In genomic region chr14:101809671-101810514, GRCh38 we compare ENCODE assay signal across 8 cellular contexts. TPM values are rescaled to one million over a fixed set of nuclear protein-coding genes. Genes with fewer than 3 reads are reported as not detected.
A peak's percentile ranks its signal among the peaks of the same experiment; 100 is the strongest.
DNase-seq lines count a peak whose midpoint lies in the region; ATAC-seq and TF ChIP-seq lines count a peak whose summit lies in the region.

No MANE protein-coding gene starts in this region.

- H3K4me3 ChIP-seq in PC-3 (ENCODE audit: low read length), result peak overlapping the region; percentile 72
- peak overlapping the region; percentile 77 for H3K4me3 ChIP-seq in mucosa of stomach (ENCODE audit: low read length)

- POLR2A ChIA-PET in PC-3 (lab: Charles Lee; ENCODE audit: unreplicated experiment), result interaction anchor here (0.5 to 1.0 kb wide), 13 partner anchors 25 to 718 kb away, joined by 3 to 10 read pairs (median 4); no protein-coding TSS in a partner anchor

- no peaks in the 10 kb centered on the region for H3F3A ChIP-seq in PC-3 (ENCODE audit: low read length, unreplicated experiment)

- H3K9me3 ChIP-seq in PC-3 (ENCODE audit: low read length), result no peaks in the 10 kb centered on the region
- no peaks in the 10 kb centered on the region for H3K9me3 ChIP-seq in mucosa of stomach (ENCODE audit: control insufficient read depth, low read length)

- peaks cover 19 to 42% of the 10 kb centered on the region in 2 donors for H3K36me3 Mint-ChIP-seq in stimulated activated naive B cell treated with anti-CD40 and anti-IgM and Interleukin-4, amounts not matched to agents 10 μg/mL and 1 μg/mL and 100 μg/mL, for 72 hours

- H3K4me1 ChIP-seq in PC-3 (ENCODE audit: insufficient read depth, low read length) (peaks cover 50% of the 10 kb centered on the region), mucosa of stomach (ENCODE audit: control insufficient read depth, insufficient read depth, low read length) (peaks cover 38% of the 10 kb centered on the region)

- H3K4me3 Mint-ChIP-seq in stimulated activated naive B cell treated with anti-CD40 and anti-IgM and Interleukin-4, amounts not matched to agents 10 μg/mL and 1 μg/mL and 100 μg/mL, for 72 hours, result peak overlapping the region; percentile 92 to 97

- no peaks in the 10 kb centered on the region for H3K9me3 Mint-ChIP-seq in stimulated activated naive B cell treated with anti-CD40 and anti-IgM and Interleukin-4, amounts not matched to agents 10 μg/mL and 1 μg/mL and 100 μg/mL, for 72 hours

- no peaks in the 10 kb centered on the region; the same call in 1 of the 2 replicates for H3K36me3 ChIP-seq in PC-3 (ENCODE audit: low read depth, low read length)
- no peaks in the 10 kb centered on the region for H3K36me3 ChIP-seq in mucosa of stomach (ENCODE audit: control insufficient read depth, insufficient read depth, low read length)

- peak overlapping the region; percentile 84 for H3K4me2 ChIP-seq in PC-3 (ENCODE audit: low read length)

- ATAC-seq in GM21737 (IDR thresholded peaks at IDR 0.05; ENCODE audit: unreplicated experiment) (peak; percentile 81), PC-3 (peak; percentile 92), esophagus mucosa (peak; percentile 97)
- ATAC-seq in stimulated activated naive B cell treated with anti-CD40 and anti-IgM and Interleukin-4, amounts not matched to agents 10 μg/mL and 1 μg/mL and 100 μg/mL, for 72 hours (replicated peaks), result peak; percentile 95

- H3K27me3 Mint-ChIP-seq in stimulated activated naive B cell treated with anti-CD40 and anti-IgM and Interleukin-4, amounts not matched to agents 10 μg/mL and 1 μg/mL and 100 μg/mL, for 72 hours, result no peaks in the 10 kb centered on the region

- CTCF ChIA-PET in PC-3 (lab: Charles Lee), result interaction anchor here (0.6 to 1.6 kb wide), 2 partner anchors 39 to 114 kb away, joined by 3 to 8 read pairs; no protein-coding TSS in a partner anchor

- in situ Hi-C loops in KBM-7 (cut with MboI; ENCODE audit: low pct_unique_long_range_greater_than_20kb, low sequenced_read_pairs), result no loop called here

- TSS peak; percentile 95 for BruUV-seq in PC-3 (replicated peaks; lab: Mats Ljungman, UMichigan)

- H3K4me1 Mint-ChIP-seq in stimulated activated naive B cell treated with anti-CD40 and anti-IgM and Interleukin-4, amounts not matched to agents 10 μg/mL and 1 μg/mL and 100 μg/mL, for 72 hours, result peaks cover 32 to 38% of the 10 kb centered on the region in 2 donors

- no peaks in the 10 kb centered on the region for H3K9me2 ChIP-seq in PC-3 (replicated peaks; ENCODE audit: low read length)

- H3K9ac ChIP-seq in PC-3 (ENCODE audit: low read length) (peak overlapping the region; percentile 93), mucosa of stomach (ENCODE audit: low read length) (peak overlapping the region; percentile 91)

- peak overlapping the region; percentile 98 for H3K27ac ChIP-seq in PC-3 (ENCODE audit: low read length)

- TF ChIP-seq CTCF in PC-3 (conservative IDR thresholded peaks at IDR 0.05; ENCODE audit: low read depth, low read length), result no peak

- DNase-seq in DMS79 treated with DMSO at 0.1 percent for 48 hours (lab: John Stamatoyannopoulos, UW) (peak; percentile 99), KBM-7 (peak; percentile 95), PC-3 (peak; percentile 93)
- DNase-seq in activated T-cell treated with anti-CD3 and anti-CD28 coated beads, Interleukin-2, amount 50 U/mL, for 48 hours, result peak; percentile 83 to 84
- peak; percentile 79 for DNase-seq in stimulated activated naive B cell treated with anti-CD40 and anti-IgM and Interleukin-4, amounts not matched to agents 10 μg/mL and 1 μg/mL and 100 μg/mL, for 72 hours

- intact Hi-C loops in PC-3 (cut with micrococcal nuclease), result loop anchor here (2.0 to 5.0 kb wide), 2 partner anchors 17 to 38 kb away; no protein-coding TSS in a partner anchor

- peaks cover 46% of the 10 kb centered on the region for H3K79me2 ChIP-seq in PC-3 (ENCODE audit: low read length)

- H2AFZ ChIP-seq in PC-3 (ENCODE audit: low read length), result peak overlapping the region; percentile 81

- H4K20me1 ChIP-seq in PC-3 (ENCODE audit: low read length), result peaks cover 31% of the 10 kb centered on the region

- H3K27me3 ChIP-seq in PC-3 (ENCODE audit: low read length) (no peaks in the 10 kb centered on the region), mucosa of stomach (ENCODE audit: control insufficient read depth, insufficient read depth, low read length) (no peaks in the 10 kb centered on the region)

- H3K27ac Mint-ChIP-seq in stimulated activated naive B cell treated with anti-CD40 and anti-IgM and Interleukin-4, amounts not matched to agents 10 μg/mL and 1 μg/mL and 100 μg/mL, for 72 hours, result peak overlapping the region; percentile 100

RNA-seq across cellular contexts. Expression of gene PPP2R5C, which starts 48.4 kb away (rescaled TPM):
- total RNA-seq in PC-3 (2014; rRNA removed) (92.9 and 96.1 TPM in 2 replicates), esophagus mucosa (106 TPM)

Comparison
In these comparisons a context has a peak if more than half of its experiments do, and no peak if none do; other contexts are left out.
1. Peak in every context shown above with its lines: DNase-seq, ATAC-seq, H3K4me3 ChIP-seq and H3K27ac ChIP-seq.